ENCODE assay signal across 17 cellular contexts in the genomic region with DNA sequence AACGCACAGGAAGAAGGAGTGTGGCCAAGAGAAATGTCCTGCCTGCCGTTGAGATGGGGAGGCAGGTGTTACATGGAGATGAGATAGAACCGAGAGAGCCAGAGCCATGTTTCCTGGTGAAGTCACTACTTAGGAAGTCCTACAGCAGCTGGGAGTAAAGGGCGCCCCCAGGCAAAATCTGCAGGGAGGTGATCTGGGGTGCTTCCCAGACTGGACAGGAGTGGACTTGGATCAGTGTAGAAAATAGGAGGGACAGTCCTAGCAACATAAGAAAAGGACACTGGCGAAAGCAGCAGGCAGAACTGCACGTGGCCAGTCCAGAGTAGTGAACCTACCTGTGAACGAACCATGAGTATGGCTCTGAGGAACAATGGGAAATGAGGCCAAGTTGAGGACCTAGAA.
DNase-seq lines count a peak whose midpoint lies in the region; ATAC-seq, FAIRE-seq and TF ChIP-seq lines count a peak whose summit lies in the region.
"Had no signal": no experiment of that assay in that cellular context is flagged by ENCODE, and none has a peak within 500 bp of the region (broad histone marks: within the 10 kb centered on the region; RNA-seq: fewer than 3 reads in every experiment).

No MANE protein-coding gene starts in this region.

- no peaks in the 10 kb centered on the region for H3K9me3 ChIP-seq in gastroesophageal sphincter
- H3K9me3 ChIP-seq in thoracic aorta, result no peaks in the 10 kb centered on the region
- H3K9me3 ChIP-seq in small intestine (ENCODE audit: control insufficient read depth, low read depth), result no peaks in the 10 kb centered on the region
- H3K9me3 ChIP-seq: MG63, spleen had no signal

- no peak overlapping the region for H3K4me3 ChIP-seq in gastroesophageal sphincter
- H3K4me3 ChIP-seq in thoracic aorta, result no peak overlapping the region
- no peak overlapping the region for H3K4me3 ChIP-seq in small intestine (ENCODE audit: low read depth in 1 of 2, low read length in 2 of 2)
- H3K4me3 ChIP-seq: lung, MG63, spleen had no signal

- H3K27ac ChIP-seq in gastroesophageal sphincter (peak overlapping the region in 3 of 4 donors; percentile 27 to 87 (median 84)), thoracic aorta (peak overlapping the region; percentile 67 to 91), small intestine (ENCODE audit: low read depth in 1 of 2, low read length in 1 of 2) (peak overlapping the region in 1 of 2 donors; percentile 49)
- H3K27ac ChIP-seq: spleen had no signal

- peak; percentile 83 for DNase-seq in NCI-H1092 treated with DMSO at 0.1 percent for 48 hours (lab: John Stamatoyannopoulos, UW)
- no peak for DNase-seq in NCI-H1092 (lab: John Stamatoyannopoulos, UW)
- peak; percentile 78 for DNase-seq in NCI-H69 (lab: John Stamatoyannopoulos, UW)
- DNase-seq in thoracic aorta (ENCODE audit: low spot score), result no peak
- DNase-seq in HK-2 (ENCODE audit: unreplicated experiment), result no peak
- no peak for DNase-seq in small intestine
- DNase-seq: activated CD4-positive, alpha-beta T cell treated with anti-CD3 and anti-CD28 coated beads for 4 hours; activated effector memory CD4-positive, alpha-beta T cell treated with anti-CD3 and anti-CD28 coated beads, Interleukin-2, amount 50 U/mL, for 16 hours; glutamatergic neuron; MG63; naive thymus-derived CD8-positive, alpha-beta T cell; posterior cingulate gyrus; spleen had no signal

- TF ChIP-seq CTCF in gastroesophageal sphincter (IDR thresholded peaks at IDR 0.05) (no peak), thoracic aorta (IDR thresholded peaks at IDR 0.05) (no peak)

- ATAC-seq in gastroesophageal sphincter, result no peak
- ATAC-seq in thoracic aorta (ENCODE audit: insufficient number of reproducible peaks, low FRiP score, low read depth), result no peak
- ATAC-seq in GM19463 (IDR thresholded peaks at IDR 0.05; ENCODE audit: unreplicated experiment), result no peak
- ATAC-seq: naive thymus-derived CD8-positive, alpha-beta T cell had no signal

- WGBS in gastroesophageal sphincter (ENCODE audit: low coverage in 1 of 2), 2 donors, result 65 to 75% methylated on average over 6 to 7 of the region's 7 CpGs
- WGBS in small intestine, 3 donors, result 63 to 68% (median 64%) methylated on average over 7 of the region's 7 CpGs

- TF ChIP-seq POLR2A in gastroesophageal sphincter (IDR thresholded peaks at IDR 0.05), result no peak

- no peak for FAIRE-seq in small intestine (lab: Jason Lieb, UNC)
- FAIRE-seq: RCC 7860 had no signal

- no peak for TF ChIP-seq EP300 in gastroesophageal sphincter (IDR thresholded peaks at IDR 0.05)

- no peaks in the 10 kb centered on the region for H3K27me3 ChIP-seq in gastroesophageal sphincter
- H3K27me3 ChIP-seq in thoracic aorta (replicated peaks; ENCODE audit: insufficient read depth), result no peaks in the 10 kb centered on the region
- H3K27me3 ChIP-seq in small intestine (ENCODE audit: control insufficient read depth in 2 of 2, insufficient read depth in 2 of 2, low read length in 2 of 2), result no peaks in the 10 kb centered on the region
- H3K27me3 ChIP-seq: MG63 had no signal

- H3K4me1 ChIP-seq in gastroesophageal sphincter (peaks cover 5 to 58% (median 9%) of the 10 kb centered on the region in 3 donors), thoracic aorta (ENCODE audit: control insufficient read depth in 1 of 2, low read depth in 2 of 2) (peaks cover 26 to 57% of the 10 kb centered on the region in 2 donors), small intestine (ENCODE audit: control insufficient read depth in 2 of 2, insufficient read depth in 1 of 2, low read depth in 1 of 2, low read length in 1 of 2) (peaks cover 0 to 4% of the 10 kb centered on the region in 2 donors)

- H3K36me3 ChIP-seq in gastroesophageal sphincter (no peaks in the 10 kb centered on the region), thoracic aorta (no peaks in the 10 kb centered on the region), small intestine (ENCODE audit: control insufficient read depth in 2 of 2, insufficient read depth in 2 of 2, low read length in 2 of 2) (no peaks in the 10 kb centered on the region)
- H3K36me3 ChIP-seq: MG63, spleen had no signal

Comparison
In these comparisons a context has a peak if more than half of its experiments do, and no peak if none do; other contexts are left out.
1. DNase-seq: peak in NCI-H1092 treated with DMSO at 0.1 percent for 48 hours (single experiment) and NCI-H69 (single experiment); none in NCI-H1092 (single experiment), thoracic aorta (single experiment), HK-2 (single experiment) and small intestine (single experiment).